ENCODE assay signal across 8 cellular contexts in the genomic region with DNA sequence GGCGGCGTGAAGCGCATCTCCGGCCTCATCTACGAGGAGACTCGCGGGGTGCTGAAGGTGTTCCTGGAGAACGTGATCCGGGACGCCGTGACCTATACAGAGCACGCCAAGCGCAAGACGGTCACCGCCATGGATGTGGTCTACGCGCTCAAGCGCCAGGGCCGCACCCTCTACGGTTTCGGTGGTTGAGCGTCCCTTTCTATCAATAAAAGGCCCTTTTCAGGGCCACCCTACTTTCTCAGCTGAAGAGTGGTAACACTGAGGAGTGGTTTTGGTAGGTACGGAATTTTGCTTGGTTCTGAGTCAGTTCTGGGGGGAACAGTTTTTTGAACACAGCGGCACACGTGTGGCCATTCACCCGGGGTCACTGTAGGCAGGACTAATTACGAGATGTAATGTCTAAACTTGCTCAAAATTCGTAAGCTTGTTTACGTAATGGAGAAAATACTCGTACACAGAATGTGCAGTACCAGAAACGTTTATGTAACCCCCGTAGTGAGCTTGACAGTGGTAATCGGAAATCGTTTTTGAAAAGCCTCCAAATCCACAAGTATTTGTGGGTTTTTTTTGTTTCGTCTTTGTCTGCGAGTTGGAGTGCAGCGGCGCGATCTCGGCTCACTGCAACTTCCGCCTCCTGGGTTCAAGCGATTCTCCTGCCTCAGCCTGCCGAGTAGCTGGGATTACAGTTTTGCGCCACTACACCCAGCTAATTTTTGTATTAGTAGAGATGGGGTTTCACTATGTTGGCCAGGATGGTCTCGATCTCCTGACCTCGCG.
DNase-seq lines count a peak whose midpoint lies in the region; ATAC-seq and TF ChIP-seq lines count a peak whose summit lies in the region.
"Not testable (repeated sequence)": the region's sequence is repeated elsewhere in the genome, so short reads cannot be mapped to it uniquely, and the experiment has no call there.

No MANE protein-coding gene starts in this region.

- TF ChIP-seq POLR2A in GM15510 (IDR thresholded peaks at IDR 0.05; ENCODE audit: borderline replicate concordance, extremely low read depth, insufficient read length) (peak; percentile 77), Raji (IDR thresholded peaks at IDR 0.05; ENCODE audit: insufficient read depth, low read depth, low read length) (peak; percentile 78; the same call in 1 of the 2 replicates)

- H3K27me3 Mint-ChIP-seq in nephron progenitor cell (ENCODE audit: low read depth, poor library complexity) = not testable (repeated sequence)

- TF ChIP-seq CTCF in foreskin keratinocyte (conservative IDR thresholded peaks at IDR 0.05); nephron progenitor cell (IDR thresholded peaks at IDR 0.05); upper lobe of right lung (IDR thresholded peaks at IDR 0.05): not testable (repeated sequence)

- ATAC-seq in HG02571 (IDR thresholded peaks at IDR 0.05; ENCODE audit: unreplicated experiment) (peak; percentile 49), foreskin keratinocyte (peak; percentile 71), upper lobe of right lung (peak; percentile 86)
- peak; percentile 78 to 81 for ATAC-seq in activated naive CD4-positive, alpha-beta T cell treated with anti-CD3 and anti-CD28 coated beads, Interleukin-2, amount 50 U/mL, for 72 hours

- H3K36me3 ChIP-seq in KOPT-K1 (ENCODE audit: insufficient read depth, low read length); upper lobe of right lung: not testable (repeated sequence)

- peaks cover 0 to 19% of the 10 kb centered on the region in 2 donors for H3K36me3 Mint-ChIP-seq in activated naive CD4-positive, alpha-beta T cell treated with anti-CD3 and anti-CD28 coated beads, Interleukin-2, amount 50 U/mL, for 72 hours
- H3K36me3 Mint-ChIP-seq in nephron progenitor cell (ENCODE audit: low read depth) = peaks cover 22% of the 10 kb centered on the region

- peaks cover 13% of the 10 kb centered on the region for H3K4me1 ChIP-seq in foreskin keratinocyte
- H3K4me1 ChIP-seq in upper lobe of right lung = not testable (repeated sequence)

- not testable (repeated sequence) for H3K9me3 Mint-ChIP-seq in activated naive CD4-positive, alpha-beta T cell treated with anti-CD3 and anti-CD28 coated beads, Interleukin-2, amount 50 U/mL, for 72 hours
- peaks cover 19% of the 10 kb centered on the region for H3K9me3 Mint-ChIP-seq in nephron progenitor cell

- H3K27ac ChIP-seq in KOPT-K1 (ENCODE audit: low read depth, low read length, poor library complexity, severe bottlenecking) (peak overlapping the region; percentile 96), foreskin keratinocyte (peak overlapping the region; percentile 88), upper lobe of right lung (peak overlapping the region; percentile 60)

- H3K9me3 ChIP-seq in KOPT-K1 (ENCODE audit: insufficient read depth, low read length, poor library complexity, severe bottlenecking); upper lobe of right lung: not testable (repeated sequence)

- DNase-seq in activated naive CD4-positive, alpha-beta T cell treated with anti-CD3 and anti-CD28 coated beads, Interleukin-2, amount 50 U/mL, for 72 hours (ENCODE audit: low spot score in 2 of 2) = peak; percentile 53 to 70
- DNase-seq in foreskin keratinocyte (peak in 1 of 2 donors; percentile 77), upper lobe of right lung (peak; percentile 66)
- DNase-seq in nephron progenitor cell = not testable (repeated sequence)

- peak overlapping the region; percentile 49 for H3K4me3 ChIP-seq in upper lobe of right lung

- peak overlapping the region; percentile 92 for H3K4me3 Mint-ChIP-seq in nephron progenitor cell

- H3K27me3 ChIP-seq in foreskin keratinocyte, upper lobe of right lung: not testable (repeated sequence)

- H3K4me1 Mint-ChIP-seq in nephron progenitor cell = peaks cover 52% of the 10 kb centered on the region

- intact Hi-C loops in upper lobe of right lung (cut with DNase I) = not testable (repeated sequence)

- peak overlapping the region; percentile 98 to 99 for H3K27ac Mint-ChIP-seq in activated naive CD4-positive, alpha-beta T cell treated with anti-CD3 and anti-CD28 coated beads, Interleukin-2, amount 50 U/mL, for 72 hours
- H3K27ac Mint-ChIP-seq in nephron progenitor cell = peak overlapping the region; percentile 99
